Comparison of ENCODE assay signal across 8 cellular contexts in genomic region chr16:29271721-29272675, GRCh38.
DNase-seq lines count a peak whose midpoint lies in the region; TF ChIP-seq lines count a peak whose summit lies in the region.
"Not testable (repeated sequence)": the region's sequence is repeated elsewhere in the genome, so short reads cannot be mapped to it uniquely, and the experiment has no call there.

No MANE protein-coding gene starts in this region.

- H3K9ac ChIP-seq in neural progenitor cell: not testable (repeated sequence)

- H3K9me3 ChIP-seq in AG04450 (ENCODE audit: control insufficient read depth, insufficient read depth, low read length); neural progenitor cell (ENCODE audit: low read depth): not testable (repeated sequence)

- not testable (repeated sequence) for H3K27me3 ChIP-seq in AG04450 (ENCODE audit: control insufficient read depth, insufficient read depth, low read length); brain microvascular endothelial cell (replicated peaks); neural progenitor cell

- POLR2A ChIA-PET in AG04450 (lab: Yijun Ruan, JAX); RWPE1 (lab: Yijun Ruan, JAX; ENCODE audit: low non-redundant PET): not testable (repeated sequence)

- in situ Hi-C loops in brain microvascular endothelial cell (cut with HindIII; ENCODE audit: low pct_ligation_motif_present, low sequenced_read_pairs): not testable (repeated sequence)

- H3K4me3 ChIP-seq in AG04450 (ENCODE audit: low read depth, low read length); brain microvascular endothelial cell (ENCODE audit: low read depth, low read length); neural progenitor cell: not testable (repeated sequence)

- not testable (repeated sequence) for H2AFZ ChIP-seq in neural progenitor cell (replicated peaks)

- DNase-seq in AG04450 (ENCODE audit: low read depth, low spot score): peak; percentile 68
- DNase-seq in HCEC 1CT: peak; percentile 87
- DNase-seq in RWPE1 (ENCODE audit: low spot score): peak; percentile 10
- peak; percentile 89 for DNase-seq in brain microvascular endothelial cell
- peak; percentile 76 for DNase-seq in fibroblast of gingiva (ENCODE audit: low read depth)
- peak; percentile 38 for DNase-seq in hepatic stellate cell (ENCODE audit: low spot score)
- DNase-seq in neural progenitor cell (ENCODE audit: low spot score): not testable (repeated sequence)
- DNase-seq in smooth muscle cell of the brain vasculature (ENCODE audit: low read depth, low spot score): peak; percentile 60

- H3K27ac ChIP-seq in AG04450 (ENCODE audit: low read depth, low read length) (peak overlapping the region; percentile 98), brain microvascular endothelial cell (peak overlapping the region; percentile 95)
- H3K27ac ChIP-seq in RWPE1, neural progenitor cell: not testable (repeated sequence)

- not testable (repeated sequence) for H3K4me2 ChIP-seq in neural progenitor cell

- not testable (repeated sequence) for H4K20me1 ChIP-seq in neural progenitor cell (ENCODE audit: low read depth)

- not testable (repeated sequence) for H3K27me3 Mint-ChIP-seq in neural progenitor cell (ENCODE audit: insufficient read depth, low read depth)

- H3K4me3 Mint-ChIP-seq in neural progenitor cell: not testable (repeated sequence)

- H3F3A ChIP-seq in neural progenitor cell (ENCODE audit: low read depth): not testable (repeated sequence)

- H3K36me3 Mint-ChIP-seq in neural progenitor cell: not testable (repeated sequence)

- H3K9me3 Mint-ChIP-seq in neural progenitor cell: peaks cover 15% of the 10 kb centered on the region

- H3K27ac Mint-ChIP-seq in neural progenitor cell: peak overlapping the region; percentile 54

- CTCF ChIA-PET in AG04450 (lab: Charles Lee); RWPE1 (lab: Yijun Ruan, JAX): not testable (repeated sequence)

- H3K4me1 Mint-ChIP-seq in neural progenitor cell: peaks cover 14% of the 10 kb centered on the region

- not testable (repeated sequence) for H3K36me3 ChIP-seq in brain microvascular endothelial cell (replicated peaks); neural progenitor cell

- not testable (repeated sequence) for H3K4me1 ChIP-seq in neural progenitor cell

- not testable (repeated sequence) for H3K79me2 ChIP-seq in neural progenitor cell (ENCODE audit: low read depth)

- not testable (repeated sequence) for TF ChIP-seq CTCF in AG04450 (IDR thresholded peaks at IDR 0.05; ENCODE audit: low read depth, low read length); RWPE1 (conservative IDR thresholded peaks at IDR 0.05; ENCODE audit: low read depth); brain microvascular endothelial cell (IDR thresholded peaks at IDR 0.05; ENCODE audit: low read depth, low read length, missing control alignments); neural progenitor cell (IDR thresholded peaks at IDR 0.05)
